ENCODE assay signal across 10 cellular contexts in the genomic region with DNA sequence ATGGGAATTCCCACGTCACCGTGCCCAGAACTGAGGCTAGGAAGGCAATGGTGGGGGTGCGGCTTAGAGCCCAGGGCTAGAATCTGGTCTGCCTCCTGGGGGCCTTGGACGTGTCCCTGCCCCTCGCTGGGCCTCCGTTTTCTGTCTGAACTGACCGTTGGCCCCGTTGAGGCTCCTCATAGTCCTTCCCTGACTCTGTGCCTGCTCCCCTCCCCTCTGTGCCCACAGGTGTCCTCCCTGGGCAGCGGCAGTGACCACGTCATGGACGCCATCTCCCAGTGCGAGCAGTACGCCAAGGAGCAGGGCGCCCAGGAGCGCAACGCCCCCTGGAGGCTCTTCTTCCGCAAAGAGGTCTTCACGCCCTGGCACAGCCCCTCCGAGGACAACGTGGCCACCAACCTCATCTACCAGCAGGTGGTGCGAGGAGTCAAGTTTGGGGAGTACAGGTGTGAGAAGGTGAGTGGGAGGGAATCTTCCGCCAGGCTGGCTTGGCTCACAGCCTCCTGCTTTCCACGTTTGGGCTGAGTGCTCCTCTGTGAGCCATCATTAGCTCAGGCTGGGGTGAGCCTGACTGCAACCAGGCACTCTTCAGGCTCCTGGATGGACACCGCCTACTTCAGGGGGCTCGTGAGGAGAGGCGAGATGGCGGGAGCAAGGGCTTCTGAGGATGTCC.
DNase-seq lines count a peak whose midpoint lies in the region; ATAC-seq, FAIRE-seq and TF ChIP-seq lines count a peak whose summit lies in the region.
"Had no signal": no experiment of that assay in that cellular context is flagged by ENCODE, and none has a peak within 500 bp of the region (broad histone marks: within the 10 kb centered on the region; RNA-seq: fewer than 3 reads in every experiment).

No MANE protein-coding gene starts in this region.

- no peaks in the 10 kb centered on the region for H3K9me3 Mint-ChIP-seq in activated CD4-positive, alpha-beta memory T cell treated with anti-CD3 and anti-CD28 coated beads, Interleukin-2, amount 10 ng/mL, durations not matched to agents 7 days and 5 days
- H3K9me3 Mint-ChIP-seq: dendritic cell treated with granulocyte-macrophage colony-stimulating factor and Interleukin-4, amounts not matched to agents 40 ng/mL and 50 ng/mL, for 4 days had no signal

- no peaks in the 10 kb centered on the region for H3K9me3 ChIP-seq in pancreas
- H3K9me3 ChIP-seq: BLaER1 had no signal

- no peak overlapping the region for H3K4me3 Mint-ChIP-seq in activated CD4-positive, alpha-beta memory T cell treated with anti-CD3 and anti-CD28 coated beads, Interleukin-2, amount 10 ng/mL, durations not matched to agents 7 days and 5 days
- H3K4me3 Mint-ChIP-seq: dendritic cell treated with granulocyte-macrophage colony-stimulating factor and Interleukin-4, amounts not matched to agents 40 ng/mL and 50 ng/mL, for 4 days had no signal

- DNase-seq in NCI-H146 (lab: John Stamatoyannopoulos, UW) (peak; percentile 27), NCI-H146 treated with DMSO at 0.1 percent for 48 hours (lab: John Stamatoyannopoulos, UW; ENCODE audit: unreplicated experiment) (no peak), NCI-H187 (lab: John Stamatoyannopoulos, UW) (peak; percentile 55 to 57), epithelial cell of proximal tubule (ENCODE audit: low read depth) (no peak), pancreas (peak; percentile 77 to 93 (median 90)), GM19240 (ENCODE audit: insufficient read length, low spot score) (no peak), OCI-M2 (lab: John Stamatoyannopoulos, UW; ENCODE audit: unreplicated experiment) (no peak)
- peak; percentile 43 for DNase-seq in activated CD4-positive, alpha-beta memory T cell treated with anti-CD3 and anti-CD28 coated beads, Interleukin-2, amount 10 ng/mL, durations not matched to agents 7 days and 5 days

- no peaks in the 10 kb centered on the region for H3K27me3 Mint-ChIP-seq in activated CD4-positive, alpha-beta memory T cell treated with anti-CD3 and anti-CD28 coated beads, Interleukin-2, amount 10 ng/mL, durations not matched to agents 7 days and 5 days
- H3K27me3 Mint-ChIP-seq: dendritic cell treated with granulocyte-macrophage colony-stimulating factor and Interleukin-4, amounts not matched to agents 40 ng/mL and 50 ng/mL, for 4 days had no signal

- peak; percentile 60 for TF ChIP-seq CTCF in epithelial cell of proximal tubule (conservative IDR thresholded peaks at IDR 0.05; ENCODE audit: low read depth, low read length)
- TF ChIP-seq CTCF in pancreas (IDR thresholded peaks at IDR 0.05) = peak; percentile 52 to 73 (median 69)

- no peaks in the 10 kb centered on the region for H3K36me3 ChIP-seq in pancreas
- H3K36me3 ChIP-seq: BLaER1 had no signal

- WGBS in pancreas, 2 donors = 26 to 33% methylated on average over 27 of the region's 27 CpGs

- FAIRE-seq in pancreas (lab: Jason Lieb, UNC) = no peak

- no peak overlapping the region for H3K4me3 ChIP-seq in epithelial cell of proximal tubule (ENCODE audit: low read depth, low read length)
- H3K4me3 ChIP-seq in pancreas = peak overlapping the region in 2 of 4 donors; percentile 26 to 36
- H3K4me3 ChIP-seq: BLaER1 had no signal

- peak overlapping the region in 1 of 4 donors; percentile 52 for H3K27ac ChIP-seq in pancreas
- H3K27ac ChIP-seq: BLaER1 had no signal

- peak; percentile 89 to 95 (median 92) for ATAC-seq in pancreas

- CTCF ChIA-PET in activated CD4-positive, alpha-beta memory T cell treated with anti-CD3 and anti-CD28 coated beads, Interleukin-2, amount 10 ng/mL, durations not matched to agents 7 days and 5 days (lab: Charles Lee) = no interaction called here

- no peaks in the 10 kb centered on the region for H3K36me3 Mint-ChIP-seq in activated CD4-positive, alpha-beta memory T cell treated with anti-CD3 and anti-CD28 coated beads, Interleukin-2, amount 10 ng/mL, durations not matched to agents 7 days and 5 days (ENCODE audit: low read depth)

- POLR2A ChIA-PET in activated CD4-positive, alpha-beta memory T cell treated with anti-CD3 and anti-CD28 coated beads, Interleukin-2, amount 10 ng/mL, durations not matched to agents 7 days and 5 days (lab: Charles Lee) = no interaction called here

- H3K4me1 Mint-ChIP-seq in activated CD4-positive, alpha-beta memory T cell treated with anti-CD3 and anti-CD28 coated beads, Interleukin-2, amount 10 ng/mL, durations not matched to agents 7 days and 5 days = peaks cover 4% of the 10 kb centered on the region

- intact Hi-C loops in pancreas (cut with DNase I) = loop anchor here in 1 of 3 donors (5.0 to 10.0 kb wide), 2 partner anchors 360 to 433 kb away; no protein-coding TSS in a partner anchor

- H3K27ac Mint-ChIP-seq in activated CD4-positive, alpha-beta memory T cell treated with anti-CD3 and anti-CD28 coated beads, Interleukin-2, amount 10 ng/mL, durations not matched to agents 7 days and 5 days = no peak overlapping the region
- H3K27ac Mint-ChIP-seq: dendritic cell treated with granulocyte-macrophage colony-stimulating factor and Interleukin-4, amounts not matched to agents 40 ng/mL and 50 ng/mL, for 4 days had no signal

- no peaks in the 10 kb centered on the region for H3K27me3 ChIP-seq in pancreas
- H3K27me3 ChIP-seq: BLaER1 had no signal

- H3K4me1 ChIP-seq in pancreas = no peaks in the 10 kb centered on the region

Comparison
In these comparisons a context has a peak if more than half of its experiments do, and no peak if none do; other contexts are left out.
1. DNase-seq: peak in NCI-H146 (single experiment), NCI-H187 (2 of 2), activated CD4-positive, alpha-beta memory T cell treated with anti-CD3 and anti-CD28 coated beads, Interleukin-2, amount 10 ng/mL, durations not matched to agents 7 days and 5 days (single experiment) and pancreas (6 of 6); none in NCI-H146 treated with DMSO at 0.1 percent for 48 hours (single experiment), epithelial cell of proximal tubule (single experiment), GM19240 (single experiment) and OCI-M2 (single experiment).